18 cellular contexts compared by ENCODE assay signal in the genomic region with DNA sequence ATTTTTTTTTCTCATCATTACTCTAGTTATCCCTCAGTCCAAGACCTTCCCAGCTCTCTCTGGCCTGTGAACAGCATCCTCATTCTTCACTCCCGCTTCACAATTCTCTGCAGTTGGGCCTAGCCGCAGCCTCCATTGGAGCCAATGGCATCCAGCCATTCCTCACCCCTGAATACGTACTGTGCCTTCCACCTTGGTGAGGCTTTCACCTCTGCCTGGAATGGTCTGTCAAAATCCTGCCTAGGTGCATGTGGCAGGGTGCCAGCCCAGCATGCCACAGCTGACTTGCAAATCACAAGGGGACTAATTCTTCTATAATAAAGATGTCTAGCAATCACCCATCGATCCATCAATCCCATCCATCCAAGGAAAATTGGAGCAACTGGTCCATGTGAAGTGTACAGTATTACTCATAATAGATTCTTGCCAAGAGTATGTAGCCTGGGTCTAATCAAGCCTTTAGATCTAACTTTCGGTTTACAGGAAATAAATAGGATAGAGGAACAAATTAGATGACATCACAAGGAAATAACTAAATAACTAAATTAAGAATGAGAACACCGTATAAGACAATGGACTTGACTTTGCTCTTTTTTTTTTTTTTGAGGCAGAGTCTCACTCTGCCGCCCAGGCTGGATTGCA. TPM values are rescaled to one million over a fixed set of nuclear protein-coding genes. Genes with fewer than 3 reads are reported as not detected.
DNase-seq lines count a peak whose midpoint lies in the region; ATAC-seq and TF ChIP-seq lines count a peak whose summit lies in the region.
"Had no signal": no experiment of that assay in that cellular context is flagged by ENCODE, and none has a peak within 500 bp of the region (broad histone marks: within the 10 kb centered on the region; RNA-seq: fewer than 3 reads in every experiment).

No MANE protein-coding gene starts in this region.

- H3K9me3 ChIP-seq in SK-N-SH, result no peaks in the 10 kb centered on the region
- H3K9me3 ChIP-seq in spleen, result no peaks in the 10 kb centered on the region
- H3K9me3 ChIP-seq: transverse colon had no signal

- H3K4me1 Mint-ChIP-seq in immature natural killer cell, result no peaks in the 10 kb centered on the region

- TF ChIP-seq EP300 in SK-N-SH (IDR thresholded peaks at IDR 0.05; ENCODE audit: borderline replicate concordance in 1 of 2, low read depth in 1 of 2, low read length in 1 of 2), result no peak

- H3K9ac ChIP-seq in SK-N-SH, result no peak overlapping the region

- CTCF ChIA-PET in SK-N-SH (lab: Yijun Ruan, JAX), result no interaction called here

- WGBS in SK-N-SH (ENCODE audit: low lambda C conversion rate), result 49% methylated on average over 7 of the region's 7 CpGs
- 74 to 81% (median 78%) methylated on average over 7 of the region's 7 CpGs for WGBS in spleen, 5 donors

- ATAC-seq in GM19395 (IDR thresholded peaks at IDR 0.05; ENCODE audit: unreplicated experiment), result no peak
- ATAC-seq: effector memory CD8-positive, alpha-beta T cell had no signal

- no peak for TF ChIP-seq RAD21 in SK-N-SH (IDR thresholded peaks at IDR 0.05; ENCODE audit: low read length)

- no peak overlapping the region for H3K4me2 ChIP-seq in SK-N-SH

- POLR2A ChIA-PET in SK-N-SH (lab: Yijun Ruan, JAX), result no interaction called here

- no peak overlapping the region for H3K4me3 Mint-ChIP-seq in immature natural killer cell
- H3K4me3 Mint-ChIP-seq: brain; effector memory CD8-positive, alpha-beta T cell had no signal

- H3K36me3 ChIP-seq in SK-N-SH (replicated peaks in 1 of 2; ENCODE audit: control insufficient read depth in 1 of 2, insufficient read depth in 2 of 2, low read length in 1 of 2) (no peaks in the 10 kb centered on the region), spleen (no peaks in the 10 kb centered on the region)
- H3K36me3 ChIP-seq: transverse colon had no signal

- H3K27me3 Mint-ChIP-seq in immature natural killer cell (ENCODE audit: low read depth in 3 of 3), result peaks cover 1 to 4% (median 3%) of the 10 kb centered on the region in 3 donors

- no peaks in the 10 kb centered on the region for H3K36me3 Mint-ChIP-seq in immature natural killer cell
- H3K36me3 Mint-ChIP-seq: brain had no signal

- TF ChIP-seq CTCF in SK-N-SH (IDR thresholded peaks at IDR 0.05) (no peak), spleen (IDR thresholded peaks at IDR 0.05 in 8 of 11, conservative IDR thresholded peaks at IDR 0.05 in 3 of 11) (no peak)

- no peaks in the 10 kb centered on the region for H3K79me2 ChIP-seq in SK-N-SH (ENCODE audit: insufficient read depth)

- no peak for TF ChIP-seq POLR2A in spleen (IDR thresholded peaks at IDR 0.05)

- H3K27ac ChIP-seq in SK-N-SH (ENCODE audit: low read depth in 2 of 2, low read length in 1 of 2) (peak overlapping the region in 1 of 2 experiments; percentile 58; a peak in 1 of 4 replicates), spleen (no peak overlapping the region)
- H3K27ac ChIP-seq: transverse colon had no signal

- no peak overlapping the region for H3K27ac Mint-ChIP-seq in immature natural killer cell

- H3K4me3 ChIP-seq in SK-N-SH (ENCODE audit: low read depth in 2 of 2, low read length in 1 of 2) (no peak overlapping the region), spleen (no peak overlapping the region)
- H3K4me3 ChIP-seq: transverse colon had no signal

- peaks cover 8 to 17% of the 10 kb centered on the region in 2 experiments; a peak in 2 of 4 replicates for H3K4me1 ChIP-seq in SK-N-SH (ENCODE audit: control insufficient read depth in 1 of 2, insufficient read depth in 2 of 2, low read depth in 1 of 2, low read length in 1 of 2)
- no peaks in the 10 kb centered on the region for H3K4me1 ChIP-seq in spleen

- H3F3A ChIP-seq in SK-N-SH (replicated peaks; ENCODE audit: insufficient read depth), result no peaks in the 10 kb centered on the region

- H3K27me3 ChIP-seq in SK-N-SH (ENCODE audit: insufficient read depth), result no peaks in the 10 kb centered on the region
- H3K27me3 ChIP-seq in spleen (replicated peaks in 1 of 7), result peaks cover 0 to 43% (median 0%) of the 10 kb centered on the region in 7 donors
- H3K27me3 ChIP-seq: transverse colon had no signal

- H3K9me3 Mint-ChIP-seq in immature natural killer cell, result no peaks in the 10 kb centered on the region
- H3K9me3 Mint-ChIP-seq: effector memory CD8-positive, alpha-beta T cell had no signal

- no peaks in the 10 kb centered on the region for H3K9me2 ChIP-seq in SK-N-SH

- intact Hi-C loops in spleen (cut with DNase I; ENCODE audit: low total_unique reads), result no loop called here

- no peaks in the 10 kb centered on the region for H4K20me1 ChIP-seq in SK-N-SH (ENCODE audit: insufficient read depth)

- no peak overlapping the region for H2AFZ ChIP-seq in SK-N-SH (ENCODE audit: low read depth)

- peak; percentile 17 for DNase-seq in activated effector memory CD4-positive, alpha-beta T cell treated with anti-CD3 and anti-CD28 coated beads, Interleukin-2, amount 50 U/mL, for 16 hours
- DNase-seq in activated effector memory CD4-positive, alpha-beta T cell treated with Interleukin-2 at 50 U/mL for 16 hours, result no peak
- DNase-seq in SK-N-SH (no peak), fibroblast of peridontal ligament (ENCODE audit: extremely low read depth) (peak; percentile 23), spleen (peak; percentile 37), foreskin melanocyte (no peak), immature natural killer cell (no peak)
- DNase-seq: activated CD4-positive, alpha-beta T cell treated with anti-CD3 and anti-CD28 coated beads, Interleukin-2, amount 50 U/mL, for 1 hour; effector memory CD8-positive, alpha-beta T cell; NCI-H2107; nucleus accumbens; stimulated activated CD4-positive, alpha-beta T cell treated with anti-CD3 and anti-CD28 coated beads, Interleukin-15, amount 100 ng/mL, for 24 hours; T-helper 2 cell; transverse colon had no signal

TF ChIP-seq in SK-N-SH, 30 proteins besides CTCF, POLR2A, EP300 and RAD21:
- TF ChIP-seq, protein P1, sequence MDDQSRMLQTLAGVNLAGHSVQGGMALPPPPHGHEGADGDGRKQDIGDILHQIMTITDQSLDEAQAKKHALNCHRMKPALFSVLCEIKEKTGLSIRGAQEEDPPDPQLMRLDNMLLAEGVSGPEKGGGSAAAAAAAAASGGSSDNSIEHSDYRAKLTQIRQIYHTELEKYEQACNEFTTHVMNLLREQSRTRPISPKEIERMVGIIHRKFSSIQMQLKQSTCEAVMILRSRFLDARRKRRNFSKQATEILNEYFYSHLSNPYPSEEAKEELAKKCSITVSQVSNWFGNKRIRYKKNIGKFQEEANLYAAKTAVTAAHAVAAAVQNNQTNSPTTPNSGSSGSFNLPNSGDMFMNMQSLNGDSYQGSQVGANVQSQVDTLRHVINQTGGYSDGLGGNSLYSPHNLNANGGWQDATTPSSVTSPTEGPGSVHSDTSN (IDR thresholded peaks at IDR 0.05), result peak; percentile 60
- TF ChIP-seq FOSL2 (IDR thresholded peaks at IDR 0.05; ENCODE audit: borderline replicate concordance, low read depth) (peak; percentile 51; the same call in 1 of the 2 replicates), JUND (IDR thresholded peaks at IDR 0.05) (peak; percentile 59; the same call in 1 of the 2 replicates), NFIC (IDR thresholded peaks at IDR 0.05; ENCODE audit: borderline replicate concordance) (peak; percentile 73), TCF12 (IDR thresholded peaks at IDR 0.05) (peak; percentile 71), FOXM1 (IDR thresholded peaks at IDR 0.05; ENCODE audit: low read depth) (no peak), ZBTB33 (IDR thresholded peaks at IDR 0.05; ENCODE audit: borderline replicate concordance, low read depth) (no peak)

RNA-seq across cellular contexts. Expression of gene CX3CL1, which starts 5.1 kb away (rescaled TPM):
- polyA plus RNA-seq in SK-N-SH (2012; rRNA removed) (5.8 and 6.8 TPM in 2 replicates), spleen (1 to 10 TPM in 2 of 3 donors, under 1 TPM in 1; 0.39 to 2.4 (median 1.5) TPM), immature natural killer cell (not detected)
- 3.1 and 4.9 TPM in 2 replicates for polyA plus RNA-seq in SK-N-SH (2012; cell fraction: cytosol; rRNA removed)
- 4.8 and 5.8 TPM in 2 replicates for polyA plus RNA-seq in SK-N-SH (2012; cell fraction: nucleus; rRNA removed)
- total RNA-seq in spleen, result 1 to 10 TPM in 5 of 7 donors, under 1 TPM in 2; 0.67 to 7.3 (median 1.6) TPM
- total RNA-seq: A673 had no signal

RNA-seq across cellular contexts. Expression of gene CCL22, which starts 8.6 kb away (rescaled TPM):
- polyA plus RNA-seq in SK-N-SH (2012; rRNA removed) (not detected in 2 replicates), spleen (1 to 10 TPM; 1.0 to 1.9 (median 1.6) TPM), immature natural killer cell (not detected)
- polyA plus RNA-seq in SK-N-SH (2012; cell fraction: cytosol; rRNA removed), result not detected in 2 replicates
- not detected in 2 replicates for polyA plus RNA-seq in SK-N-SH (2012; cell fraction: nucleus; rRNA removed)
- total RNA-seq in spleen, result 1 to 10 TPM in 5 of 7 donors, under 1 TPM in 2; 0.51 to 6.9 (median 1.9) TPM
- total RNA-seq: A673, mesenteric fat pad had no signal

RNA-seq across cellular contexts. Expression of gene CCL17, which starts 37.3 kb away (rescaled TPM):
- polyA plus RNA-seq in SK-N-SH (2012; rRNA removed) (not detected in 2 replicates), spleen (1 to 10 TPM in 2 of 3 donors, under 1 TPM in 1; 0.29 to 4.0 (median 2.8) TPM), immature natural killer cell (not detected)
- not detected in 2 replicates for polyA plus RNA-seq in SK-N-SH (2012; cell fraction: cytosol; rRNA removed)
- polyA plus RNA-seq in SK-N-SH (2012; cell fraction: nucleus; rRNA removed), result not detected in 2 replicates
- total RNA-seq in spleen, result 1 to 10 TPM in 2 of 7 donors, under 1 TPM in 1, not detected in 4; 0.75 to 3.1 (median 1.2) TPM
- total RNA-seq: A673, mesenteric fat pad had no signal

Comparison
In these comparisons a context has a peak if more than half of its experiments do, and no peak if none do; other contexts are left out.
1. DNase-seq: peak in activated effector memory CD4-positive, alpha-beta T cell treated with anti-CD3 and anti-CD28 coated beads, Interleukin-2, amount 50 U/mL, for 16 hours (single experiment), fibroblast of peridontal ligament (single experiment) and spleen (single experiment); none in activated effector memory CD4-positive, alpha-beta T cell treated with Interleukin-2 at 50 U/mL for 16 hours (single experiment), SK-N-SH (single experiment), foreskin melanocyte (single experiment) and immature natural killer cell (0 of 3).